9 cellular contexts compared by ENCODE assay signal in genomic region chr7:101410743-101411476, GRCh38. TPM values are rescaled to one million over a fixed set of nuclear protein-coding genes. Genes with fewer than 3 reads are reported as not detected.
DNase-seq lines count a peak whose midpoint lies in the region; ATAC-seq and TF ChIP-seq lines count a peak whose summit lies in the region.
"Had no signal": no experiment of that assay in that cellular context is flagged by ENCODE, and none has a peak within 500 bp of the region (broad histone marks: within the 10 kb centered on the region; RNA-seq: fewer than 3 reads in every experiment).

No MANE protein-coding gene starts in this region.

- H3K27ac Mint-ChIP-seq in HFFc6 (no peak overlapping the region), nephron progenitor cell (peak overlapping the region; percentile 78)
- no peak overlapping the region for H3K27ac Mint-ChIP-seq in effector memory CD8-positive, alpha-beta T cell

- H3K36me3 Mint-ChIP-seq in HFFc6 (ENCODE audit: low read depth), result peaks cover 16% of the 10 kb centered on the region
- H3K36me3 Mint-ChIP-seq in effector memory CD8-positive, alpha-beta T cell (ENCODE audit: insufficient read depth), result no peaks in the 10 kb centered on the region
- peaks cover 72% of the 10 kb centered on the region for H3K36me3 Mint-ChIP-seq in nephron progenitor cell (ENCODE audit: low read depth)

- H3K4me3 ChIP-seq in AG10803 (ENCODE audit: low read length), result no peak overlapping the region

- peak; percentile 41 for ATAC-seq in effector memory CD8-positive, alpha-beta T cell (replicated peaks)
- ATAC-seq in GM21723 (IDR thresholded peaks at IDR 0.05; ENCODE audit: unreplicated experiment) (no peak), HG02798 (IDR thresholded peaks at IDR 0.05; ENCODE audit: poor library complexity, unreplicated experiment) (no peak), GM19395 (IDR thresholded peaks at IDR 0.05; ENCODE audit: unreplicated experiment) (no peak)

- no peak overlapping the region for H3K4me3 Mint-ChIP-seq in HFFc6
- H3K4me3 Mint-ChIP-seq in effector memory CD8-positive, alpha-beta T cell, result peak overlapping the region in 1 of 2 donors; percentile 21
- H3K4me3 Mint-ChIP-seq in nephron progenitor cell, result no peak overlapping the region

- peak; percentile 76 for TF ChIP-seq CTCF in AG10803 (conservative IDR thresholded peaks at IDR 0.05; ENCODE audit: low read length)
- TF ChIP-seq CTCF in HFFc6 (IDR thresholded peaks at IDR 0.05), result peak; percentile 95
- peak; percentile 91 for TF ChIP-seq CTCF in nephron progenitor cell (IDR thresholded peaks at IDR 0.05)

- H3K27me3 Mint-ChIP-seq in HFFc6 (ENCODE audit: insufficient read depth), result peaks cover 66% of the 10 kb centered on the region
- peaks cover 20 to 60% of the 10 kb centered on the region in 2 donors for H3K27me3 Mint-ChIP-seq in effector memory CD8-positive, alpha-beta T cell
- peaks cover 6% of the 10 kb centered on the region for H3K27me3 Mint-ChIP-seq in nephron progenitor cell (ENCODE audit: low read depth, poor library complexity)

- H3K4me1 Mint-ChIP-seq in HFFc6 (ENCODE audit: low read depth) (peaks cover 7% of the 10 kb centered on the region), nephron progenitor cell (peaks cover 49% of the 10 kb centered on the region)
- H3K4me1 Mint-ChIP-seq in effector memory CD8-positive, alpha-beta T cell (ENCODE audit: low read depth in 2 of 2), result peaks cover 9% of the 10 kb centered on the region in 2 donors

- H3K9me3 Mint-ChIP-seq in HFFc6 (peaks cover 22% of the 10 kb centered on the region), nephron progenitor cell (peaks cover 55% of the 10 kb centered on the region)
- H3K9me3 Mint-ChIP-seq in effector memory CD8-positive, alpha-beta T cell, result peaks cover 0 to 3% of the 10 kb centered on the region in 2 donors

- no peak for DNase-seq in AG10803 (ENCODE audit: low read depth)
- peak; percentile 6 for DNase-seq in HFFc6
- DNase-seq in activated CD4-positive, alpha-beta T cell treated with anti-CD3 and anti-CD28 coated beads, Interleukin-2, amount 50 U/mL, for 1 hour, result peak; percentile 25
- DNase-seq in effector memory CD8-positive, alpha-beta T cell, result peak; percentile 14 to 33 (median 24)
- peak; percentile 80 for DNase-seq in nephron progenitor cell

RNA-seq across cellular contexts. Expression of gene COL26A1, which starts 48.2 kb away (rescaled TPM):
- total RNA-seq in HFFc6 (2021; fragmentation: NEBNext Ultra II Directional; extraction: Animal tissue kit (Norgen Biotek cat#: 25700)), result not detected
- total RNA-seq: glomerular endothelial cell had no signal
